Comparison of ENCODE assay signal across 8 cellular contexts in genomic region chr1:111334169-111334568, GRCh38. TPM values are rescaled to one million over a fixed set of nuclear protein-coding genes. Genes with fewer than 3 reads are reported as not detected.
DNase-seq lines count a peak whose midpoint lies in the region; ATAC-seq and TF ChIP-seq lines count a peak whose summit lies in the region.

No MANE protein-coding gene starts in this region.

- H3K36me3 ChIP-seq in breast epithelium, result no peaks in the 10 kb centered on the region
- no peaks in the 10 kb centered on the region for H3K36me3 ChIP-seq in lung (ENCODE audit: control insufficient read depth in 2 of 2, insufficient read depth in 2 of 2, low read length in 2 of 2)

- no peaks in the 10 kb centered on the region for H3K27me3 Mint-ChIP-seq in type B pancreatic cell

- H3K9me3 ChIP-seq in breast epithelium (peaks cover 0 to under 1% of the 10 kb centered on the region in 2 donors), lung (ENCODE audit: control insufficient read depth in 2 of 2, insufficient read depth in 1 of 2, low read length in 1 of 2) (peaks cover 0 to 9% of the 10 kb centered on the region in 2 donors)

- ATAC-seq in lung (ENCODE audit: insufficient read depth, low FRiP score) (peak; percentile 58), HG03521 (IDR thresholded peaks at IDR 0.05; ENCODE audit: unreplicated experiment) (no peak), HG03025 (IDR thresholded peaks at IDR 0.05; ENCODE audit: low FRiP score, unreplicated experiment) (no peak)

- no peak overlapping the region for H3K4me3 ChIP-seq in Jurkat, Clone E6-1 (ENCODE audit: low read length)
- H3K4me3 ChIP-seq in breast epithelium (no peak overlapping the region), lung (no peak overlapping the region)

- intact Hi-C loops in breast epithelium (cut with DNase I; ENCODE audit: low total_unique reads), result no loop called here

- TF ChIP-seq POLR2A in breast epithelium (IDR thresholded peaks at IDR 0.05), result no peak

- H3K9me3 Mint-ChIP-seq in type B pancreatic cell, result peaks cover 12% of the 10 kb centered on the region

- 49 to 83% methylated on average over 2 of the region's 2 CpGs for WGBS in lung, 2 donors

- no peaks in the 10 kb centered on the region for H3K4me1 Mint-ChIP-seq in type B pancreatic cell (ENCODE audit: unreplicated experiment)

- H3K27me3 ChIP-seq in breast epithelium (no peaks in the 10 kb centered on the region), lung (ENCODE audit: control insufficient read depth, insufficient read depth) (no peaks in the 10 kb centered on the region)

- DNase-seq in D341Med (ENCODE audit: low spot score) (peak; percentile 47), SW480 (ENCODE audit: low spot score) (peak; percentile 40), breast epithelium (ENCODE audit: low spot score in 2 of 2) (no peak), lung (ENCODE audit: low spot score) (no peak), type B pancreatic cell (ENCODE audit: extremely low spot score, unreplicated experiment) (no peak)
- peak; percentile 77 for DNase-seq in Jurkat, Clone E6-1 (ENCODE audit: low read depth, low spot score)

- H3K4me1 ChIP-seq in breast epithelium (no peaks in the 10 kb centered on the region), lung (ENCODE audit: control insufficient read depth in 2 of 2, insufficient read depth in 2 of 2, low read length in 2 of 2) (no peaks in the 10 kb centered on the region)

- TF ChIP-seq CTCF in breast epithelium (IDR thresholded peaks at IDR 0.05) (peak in 2 of 3 donors; percentile 54 to 73), lung (IDR thresholded peaks at IDR 0.05; ENCODE audit: control extremely low read depth, extremely low read depth) (peak; percentile 45), type B pancreatic cell (conservative IDR thresholded peaks at IDR 0.05) (peak; percentile 73)

- H3K27ac ChIP-seq in breast epithelium, result no peak overlapping the region
- no peak overlapping the region for H3K27ac ChIP-seq in lung (ENCODE audit: low read depth in 1 of 2, low read length in 1 of 2)

- H3K4me3 Mint-ChIP-seq in type B pancreatic cell, result no peak overlapping the region

- H3K27ac Mint-ChIP-seq in type B pancreatic cell, result no peak overlapping the region

- H3K36me3 Mint-ChIP-seq in type B pancreatic cell, result no peaks in the 10 kb centered on the region

RNA-seq across cellular contexts. Expression of gene CHIA, which starts 43.5 kb away (rescaled TPM):
- polyA plus RNA-seq in Jurkat, Clone E6-1 (2012; ENCODE audit: insufficient read depth, insufficient read length), result not detected
- total RNA-seq in breast epithelium (not detected), lung (10 to 100 TPM in 1 of 2 donors, 1 to 10 TPM in 1; 2.2 to 11.4 TPM), type B pancreatic cell (ENCODE audit: low replicate concordance) (1.3 and 1.9 TPM in 2 replicates)
- 1 to 10 TPM in 1 of 2 donors, under 1 TPM in 1; 0.47 to 2.6 TPM for polyA plus RNA-seq in lung

Comparison
In these comparisons a context has a peak if more than half of its experiments do, and no peak if none do; other contexts are left out.
1. DNase-seq: peak in D341Med (single experiment), Jurkat, Clone E6-1 (single experiment) and SW480 (single experiment); none in breast epithelium (0 of 2), lung (single experiment) and type B pancreatic cell (single experiment).
2. Peak in every context shown above with its lines, with median percentiles within 50 percentile points of each other: CTCF ChIP-seq.